Comparison of ENCODE assay signal across 14 cellular contexts in the genomic region with DNA sequence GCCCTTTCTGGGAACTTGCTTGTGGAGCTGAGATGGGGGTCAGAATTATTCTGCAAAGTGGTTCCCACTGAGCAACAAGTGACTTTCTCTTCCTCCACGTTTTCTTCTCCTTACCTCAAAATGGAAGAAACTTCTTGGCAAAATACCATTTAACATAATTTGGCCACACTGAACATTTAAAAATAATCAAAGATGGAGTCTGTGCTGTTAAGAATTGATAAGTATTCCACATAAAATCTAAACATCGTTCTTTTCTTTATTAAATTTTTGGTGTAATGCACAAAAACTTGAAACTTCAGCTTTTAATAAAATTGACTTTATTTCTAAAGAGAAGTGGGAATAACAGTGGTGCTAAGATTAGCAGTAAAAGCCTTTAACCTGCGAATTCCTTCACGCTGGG.
DNase-seq lines count a peak whose midpoint lies in the region; ATAC-seq, FAIRE-seq and TF ChIP-seq lines count a peak whose summit lies in the region.
"Had no signal": no experiment of that assay in that cellular context is flagged by ENCODE, and none has a peak within 500 bp of the region (broad histone marks: within the 10 kb centered on the region; RNA-seq: fewer than 3 reads in every experiment).

No MANE protein-coding gene starts in this region.

- no peak for DNase-seq in HepG2 (ENCODE audit: low spot score)
- no peak for DNase-seq in right lobe of liver
- no peak for DNase-seq in T-cell
- no peak for DNase-seq in fibroblast of lung (ENCODE audit: low read depth in 2 of 2)
- DNase-seq in vagina (ENCODE audit: extremely low spot score in 2 of 2), result no peak
- DNase-seq in left colon, result no peak
- DNase-seq in pons (ENCODE audit: low spot score), result no peak
- no peak for DNase-seq in NCI-H128 (lab: John Stamatoyannopoulos, UW; ENCODE audit: unreplicated experiment)
- DNase-seq: activated CD4-positive, CD25-positive, alpha-beta regulatory T cell treated with anti-CD3 and anti-CD28 coated beads, Interleukin-2, amount 50 U/mL, for 72 hours; activated naive CD8-positive, alpha-beta T cell treated with anti-CD3 and anti-CD28 coated beads, Interleukin-2, amount 10 ng/mL, durations not matched to agents 7 days and 5 days; NCI-H1436; NCI-H524 had no signal

- H3K4me2 ChIP-seq in HepG2 (ENCODE audit: low read depth, low read length) (no peak overlapping the region; the same call in 1 of the 2 replicates), fibroblast of lung (ENCODE audit: extremely low read depth, insufficient read depth, low read length) (peak overlapping the region; percentile 73)

- no peak overlapping the region for H2AFZ ChIP-seq in HepG2 (ENCODE audit: low read length)
- H2AFZ ChIP-seq in fibroblast of lung (ENCODE audit: low read length), result no peak overlapping the region

- H3K36me3 ChIP-seq in HepG2 (replicated peaks in 1 of 2; ENCODE audit: control insufficient read depth in 1 of 2, insufficient read depth in 2 of 2, low read length in 2 of 2) (no peaks in the 10 kb centered on the region), right lobe of liver (no peaks in the 10 kb centered on the region), fibroblast of lung (ENCODE audit: control insufficient read depth, insufficient read depth, low read length) (no peaks in the 10 kb centered on the region), vagina (no peaks in the 10 kb centered on the region)

- no peak for TF ChIP-seq RAD21 in HepG2 (CRISPR knock-in tag; IDR thresholded peaks at IDR 0.05)

- FAIRE-seq in HepG2 (lab: Jason Lieb, UNC), result no peak

- H3K27ac ChIP-seq in HepG2 (ENCODE audit: extremely low read length, insufficient read depth, low read length), result peak overlapping the region; percentile 25
- no peak overlapping the region for H3K27ac ChIP-seq in right lobe of liver
- H3K27ac ChIP-seq in fibroblast of lung (ENCODE audit: insufficient read depth, low read length), result peak overlapping the region; percentile 75
- peak overlapping the region; percentile 70 for H3K27ac ChIP-seq in vagina

- no peaks in the 10 kb centered on the region for H3K27me3 ChIP-seq in HepG2 (ENCODE audit: control insufficient read depth in 1 of 2, insufficient read depth in 2 of 2, low read length in 2 of 2)
- H3K27me3 ChIP-seq in right lobe of liver, result no peaks in the 10 kb centered on the region
- no peaks in the 10 kb centered on the region for H3K27me3 ChIP-seq in fibroblast of lung (ENCODE audit: control insufficient read depth, insufficient read depth, low read length)
- H3K27me3 ChIP-seq in vagina, result no peaks in the 10 kb centered on the region

- H3K4me1 ChIP-seq in HepG2 (ENCODE audit: insufficient read depth, low read length) (peaks cover 66% of the 10 kb centered on the region), right lobe of liver (peaks cover 0 to 20% (median 9%) of the 10 kb centered on the region in 4 donors), fibroblast of lung (ENCODE audit: control insufficient read depth, extremely low read depth, insufficient read depth, low read length) (peaks cover 47% of the 10 kb centered on the region), vagina (peaks cover 58% of the 10 kb centered on the region)

- no peaks in the 10 kb centered on the region for H3K27me3 Mint-ChIP-seq in T-cell
- H3K27me3 Mint-ChIP-seq: activated naive CD8-positive, alpha-beta T cell treated with anti-CD3 and anti-CD28 coated beads, Interleukin-2, amount 10 ng/mL, durations not matched to agents 7 days and 5 days had no signal

- TF ChIP-seq EP300 in HepG2 (IDR thresholded peaks at IDR 0.05; ENCODE audit: low read depth in 2 of 2, low read length in 2 of 2) (no peak), HepG2 (CRISPR knock-in tag; IDR thresholded peaks at IDR 0.05; ENCODE audit: borderline replicate concordance) (no peak)

- intact Hi-C loops in HepG2 (cut with micrococcal nuclease; ENCODE audit: unreplicated experiment), result loop anchor here (10.0 kb wide), 1 partner anchor 78 kb away; no protein-coding TSS in a partner anchor
- intact Hi-C loops in right lobe of liver (cut with DNase I), result no loop called here
- intact Hi-C loops in vagina (cut with DNase I), result no loop called here
- intact Hi-C loops in left colon (cut with DNase I, micrococcal nuclease), result no loop called here

- no peak for TF ChIP-seq POLR2A in HepG2 (IDR thresholded peaks at IDR 0.05; ENCODE audit: insufficient read depth in 1 of 2, low read depth in 2 of 2, low read length in 2 of 2)
- no peak for TF ChIP-seq POLR2A in right lobe of liver (IDR thresholded peaks at IDR 0.05)
- no peak for TF ChIP-seq POLR2A in vagina (IDR thresholded peaks at IDR 0.05)

- WGBS in HepG2 (ENCODE audit: low lambda C conversion rate), result 96% methylated on average over 4 of the region's 4 CpGs
- WGBS in right lobe of liver (ENCODE audit: insufficient coverage, low coverage, low lambda C conversion rate, missing lambda C conversion rate), result 74% methylated on average over 4 of the region's 4 CpGs

- H3K4me3 ChIP-seq in HepG2 (replicated peaks in 1 of 3; ENCODE audit: insufficient read depth in 1 of 3, low read depth in 2 of 3, low read length in 3 of 3) (no peak overlapping the region; a peak in 1 of 6 replicates), right lobe of liver (no peak overlapping the region), fibroblast of lung (replicated peaks in 1 of 4; ENCODE audit: control extremely low read depth in 1 of 4, insufficient read depth in 1 of 4, low read depth in 3 of 4, low read length in 4 of 4) (peak overlapping the region in 2 of 4 experiments; percentile 18 to 33), vagina (no peak overlapping the region)

- peaks cover 85 to 90% (median 85%) of the 10 kb centered on the region in 3 donors for H3K4me1 Mint-ChIP-seq in T-cell

- H3K9me3 Mint-ChIP-seq in T-cell, result no peaks in the 10 kb centered on the region
- H3K9me3 Mint-ChIP-seq: activated naive CD8-positive, alpha-beta T cell treated with anti-CD3 and anti-CD28 coated beads, Interleukin-2, amount 10 ng/mL, durations not matched to agents 7 days and 5 days; H9; neural crest cell had no signal

- CTCF ChIA-PET in HepG2 (lab: Yijun Ruan, JAX; ENCODE audit: low intra/inter-chr PET ratio, low total read pairs), result no interaction called here
- CTCF ChIA-PET in T-cell (lab: Charles Lee), result interaction anchor here (0.7 to 0.9 kb wide), 2 partner anchors 29 to 90 kb away, joined by 3 read pairs; no protein-coding TSS in a partner anchor

- H3K36me3 Mint-ChIP-seq in T-cell, result peaks cover 2% of the 10 kb centered on the region

- BruUV-seq in HepG2 (replicated peaks; lab: Mats Ljungman, UMichigan), result no TSS peak

- peak overlapping the region; percentile 9 to 65 for H3K27ac Mint-ChIP-seq in T-cell

- H4K20me1 ChIP-seq in HepG2 (ENCODE audit: insufficient read depth, low read length), result no peaks in the 10 kb centered on the region
- no peaks in the 10 kb centered on the region for H4K20me1 ChIP-seq in fibroblast of lung (ENCODE audit: control insufficient read depth, extremely low read depth, insufficient read depth, low read length)

- in situ Hi-C loops in HepG2 (cut with HindIII; ENCODE audit: extremely low pct_ligation_motif_present, low pct_unique_long_range_greater_than_20kb), result no loop called here

- no peak for ATAC-seq in HepG2
- no peak for ATAC-seq in right lobe of liver
- no peak for ATAC-seq in T-cell (replicated peaks in 1 of 4)
- ATAC-seq in left colon, result no peak

- H3K9ac ChIP-seq in HepG2 (ENCODE audit: insufficient read depth, low read depth, low read length) (no peak overlapping the region), fibroblast of lung (ENCODE audit: insufficient read depth, low read length) (no peak overlapping the region)

- POLR2A ChIA-PET in HepG2 (lab: Yijun Ruan, JAX), result no interaction called here
- POLR2A ChIA-PET in T-cell (lab: Charles Lee), result no interaction called here

- H3K4me3 Mint-ChIP-seq in T-cell, result peak overlapping the region in 2 of 3 donors; percentile 49 to 53
- H3K4me3 Mint-ChIP-seq: H9, neural crest cell had no signal

- no peaks in the 10 kb centered on the region for H3K9me3 ChIP-seq in HepG2 (ENCODE audit: low read length)
- no peaks in the 10 kb centered on the region for H3K9me3 ChIP-seq in right lobe of liver
- H3K9me3 ChIP-seq in fibroblast of lung (ENCODE audit: control insufficient read depth, insufficient read depth, low read depth, low read length), result no peaks in the 10 kb centered on the region
- H3K9me3 ChIP-seq in vagina, result no peaks in the 10 kb centered on the region

- no peak for TF ChIP-seq CTCF in HepG2 (CRISPR knock-in tag; IDR thresholded peaks at IDR 0.05)
- TF ChIP-seq CTCF in right lobe of liver (IDR thresholded peaks at IDR 0.05), result no peak
- no peak for TF ChIP-seq CTCF in fibroblast of lung (conservative IDR thresholded peaks at IDR 0.05 in 1 of 2, IDR thresholded peaks at IDR 0.05 in 1 of 2; ENCODE audit: low read depth in 1 of 2, low read length in 2 of 2)
- no peak for TF ChIP-seq CTCF in vagina (IDR thresholded peaks at IDR 0.05)

- H3K79me2 ChIP-seq in HepG2 (ENCODE audit: insufficient read depth, low read length), result peaks cover 30% of the 10 kb centered on the region
- peaks cover 60% of the 10 kb centered on the region for H3K79me2 ChIP-seq in fibroblast of lung (ENCODE audit: control insufficient read depth, insufficient read depth, low read length)

TF ChIP-seq in HepG2, 621 proteins besides CTCF, POLR2A, EP300 and RAD21 (continues in another document):
- TF ChIP-seq, protein P1, sequence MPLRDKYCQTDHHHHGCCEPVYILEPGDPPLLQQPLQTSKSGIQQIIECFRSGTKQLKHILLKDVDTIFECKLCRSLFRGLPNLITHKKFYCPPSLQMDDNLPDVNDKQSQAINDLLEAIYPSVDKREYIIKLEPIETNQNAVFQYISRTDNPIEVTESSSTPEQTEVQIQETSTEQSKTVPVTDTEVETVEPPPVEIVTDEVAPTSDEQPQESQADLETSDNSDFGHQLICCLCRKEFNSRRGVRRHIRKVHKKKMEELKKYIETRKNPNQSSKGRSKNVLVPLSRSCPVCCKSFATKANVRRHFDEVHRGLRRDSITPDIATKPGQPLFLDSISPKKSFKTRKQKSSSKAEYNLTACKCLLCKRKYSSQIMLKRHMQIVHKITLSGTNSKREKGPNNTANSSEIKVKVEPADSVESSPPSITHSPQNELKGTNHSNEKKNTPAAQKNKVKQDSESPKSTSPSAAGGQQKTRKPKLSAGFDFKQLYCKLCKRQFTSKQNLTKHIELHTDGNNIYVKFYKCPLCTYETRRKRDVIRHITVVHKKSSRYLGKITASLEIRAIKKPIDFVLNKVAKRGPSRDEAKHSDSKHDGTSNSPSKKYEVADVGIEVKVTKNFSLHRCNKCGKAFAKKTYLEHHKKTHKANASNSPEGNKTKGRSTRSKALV (CRISPR knock-in tag; IDR thresholded peaks at IDR 0.05), result no peak
- TF ChIP-seq DNMT3B (CRISPR knock-in tag; conservative IDR thresholded peaks at IDR 0.05) (no peak), PHF5A (CRISPR knock-in tag; IDR thresholded peaks at IDR 0.05; ENCODE audit: low read depth, unreplicated experiment) (no peak)

Comparison
In these comparisons a context has a peak if more than half of its experiments do, and no peak if none do; other contexts are left out.
1. H3K27ac ChIP-seq: peak in HepG2 (single experiment), fibroblast of lung (single experiment) and vagina (single experiment); none in right lobe of liver (0 of 3).